9 cellular contexts compared by ENCODE assay signal in genomic region chr1:10474309-10474612, GRCh38. TPM values are rescaled to one million over a fixed set of nuclear protein-coding genes. Genes with fewer than 3 reads are reported as not detected.
A peak's percentile ranks its signal among the peaks of the same experiment; 100 is the strongest.
DNase-seq lines count a peak whose midpoint lies in the region; ATAC-seq and TF ChIP-seq lines count a peak whose summit lies in the region.
"Not testable (repeated sequence)": the region's sequence is repeated elsewhere in the genome, so short reads cannot be mapped to it uniquely, and the experiment has no call there.
"Had no signal": no experiment of that assay in that cellular context is flagged by ENCODE, and none has a peak within 500 bp of the region (broad histone marks: within the 10 kb centered on the region; RNA-seq: fewer than 3 reads in every experiment).

No MANE protein-coding gene starts in this region.

- H3K36me3 ChIP-seq in SK-N-SH (replicated peaks in 1 of 2; ENCODE audit: control insufficient read depth in 1 of 2, insufficient read depth in 2 of 2, low read length in 1 of 2); effector memory CD4-positive, alpha-beta T cell (ENCODE audit: control insufficient read depth, insufficient read depth, low read length); iPS-18a (ENCODE audit: control insufficient read depth, low read depth, low read length): not testable (repeated sequence)

- H3K27me3 ChIP-seq in HL-60 (ENCODE audit: insufficient read depth, poor library complexity, severe bottlenecking); SK-N-SH (ENCODE audit: insufficient read depth); effector memory CD4-positive, alpha-beta T cell (replicated peaks; ENCODE audit: control insufficient read depth, insufficient read depth, low read length, poor library complexity, severe bottlenecking); iPS-18a (ENCODE audit: control insufficient read depth, insufficient read depth, low read length): not testable (repeated sequence)

- TF ChIP-seq CTCF in AG10803 (conservative IDR thresholded peaks at IDR 0.05; ENCODE audit: low read length); HL-60 (IDR thresholded peaks at IDR 0.05; ENCODE audit: insufficient read depth, low read length); SK-N-SH (IDR thresholded peaks at IDR 0.05); nephron progenitor cell (IDR thresholded peaks at IDR 0.05): not testable (repeated sequence)

- H3K4me1 ChIP-seq in SK-N-SH (ENCODE audit: control insufficient read depth in 1 of 2, insufficient read depth in 2 of 2, low read depth in 1 of 2, low read length in 1 of 2): peaks cover 8 to 13% of the 10 kb centered on the region in 2 experiments; a peak in 3 of 4 replicates
- H3K4me1 ChIP-seq in effector memory CD4-positive, alpha-beta T cell (ENCODE audit: control insufficient read depth, insufficient read depth, low read length, poor library complexity, severe bottlenecking): peaks cover 21% of the 10 kb centered on the region
- H3K4me1 ChIP-seq in iPS-18a (ENCODE audit: control insufficient read depth, low read depth, low read length): not testable (repeated sequence)

- DNase-seq in AG10803 (ENCODE audit: low read depth); HL-60 (ENCODE audit: low read depth in 1 of 2, low spot score in 1 of 2); SK-N-SH; activated naive CD4-positive, alpha-beta T cell treated with anti-CD3 and anti-CD28 coated beads, Interleukin-2, amount 50 U/mL, for 72 hours (ENCODE audit: low spot score in 2 of 2); effector memory CD4-positive, alpha-beta T cell; nephron progenitor cell; stimulated activated naive B cell treated with anti-CD40 and anti-IgM and Interleukin-4, amounts not matched to agents 10 μg/mL and 1 μg/mL and 100 μg/mL, for 72 hours: not testable (repeated sequence)

- POLR2A ChIA-PET in SK-N-SH (lab: Yijun Ruan, JAX): not testable (repeated sequence)

- H3K4me3 Mint-ChIP-seq in nephron progenitor cell: peak overlapping the region; percentile 93
- H3K4me3 Mint-ChIP-seq in stimulated activated naive B cell treated with anti-CD40 and anti-IgM and Interleukin-4, amounts not matched to agents 10 μg/mL and 1 μg/mL and 100 μg/mL, for 72 hours: peak overlapping the region; percentile 88 to 94

- CTCF ChIA-PET in SK-N-SH (lab: Yijun Ruan, JAX): interaction anchor here (1.4 to 1.5 kb wide), 2 partner anchors 20 to 41 kb away, joined by 4 to 12 read pairs; no protein-coding TSS in a partner anchor

- H3K27me3 Mint-ChIP-seq in nephron progenitor cell (ENCODE audit: low read depth, poor library complexity); stimulated activated naive B cell treated with anti-CD40 and anti-IgM and Interleukin-4, amounts not matched to agents 10 μg/mL and 1 μg/mL and 100 μg/mL, for 72 hours: not testable (repeated sequence)

- not testable (repeated sequence) for TF ChIP-seq EP300 in SK-N-SH (IDR thresholded peaks at IDR 0.05; ENCODE audit: borderline replicate concordance in 1 of 2, low read depth in 1 of 2, low read length in 1 of 2)

- 70% methylated on average over 10 of the region's 10 CpGs for WGBS in SK-N-SH (ENCODE audit: low lambda C conversion rate)

- not testable (repeated sequence) for H3K9me3 ChIP-seq in SK-N-SH; effector memory CD4-positive, alpha-beta T cell (ENCODE audit: control insufficient read depth, low read length); iPS-18a (ENCODE audit: control insufficient read depth, low read depth, low read length)

- not testable (repeated sequence) for TF ChIP-seq RAD21 in SK-N-SH (IDR thresholded peaks at IDR 0.05; ENCODE audit: low read length)

- H3K4me3 ChIP-seq in AG10803 (ENCODE audit: low read length): peak overlapping the region; percentile 90
- H3K4me3 ChIP-seq in HL-60 (replicated peaks; ENCODE audit: insufficient read depth, low read length): peak overlapping the region; percentile 99
- peak overlapping the region; percentile 81 to 83 for H3K4me3 ChIP-seq in SK-N-SH (ENCODE audit: low read depth in 2 of 2, low read length in 1 of 2)
- peak overlapping the region; percentile 64 for H3K4me3 ChIP-seq in effector memory CD4-positive, alpha-beta T cell (ENCODE audit: insufficient read depth, low read depth, low read length, poor library complexity, severe bottlenecking)
- H3K4me3 ChIP-seq in iPS-18a (ENCODE audit: low read length): peak overlapping the region; percentile 73

- H3K27ac ChIP-seq in HL-60 (replicated peaks): peak overlapping the region; percentile 72
- H3K27ac ChIP-seq in SK-N-SH (ENCODE audit: low read depth in 2 of 2, low read length in 1 of 2); iPS-18a (ENCODE audit: low read length): not testable (repeated sequence)
- H3K27ac ChIP-seq in effector memory CD4-positive, alpha-beta T cell (ENCODE audit: insufficient read depth, low read length, poor library complexity, severe bottlenecking): peak overlapping the region; percentile 69

- peak overlapping the region; percentile 90 for H2AFZ ChIP-seq in SK-N-SH (ENCODE audit: low read depth)

- H3K9me3 Mint-ChIP-seq in activated naive CD4-positive, alpha-beta T cell treated with anti-CD3 and anti-CD28 coated beads, Interleukin-2, amount 50 U/mL, for 72 hours; nephron progenitor cell; stimulated activated naive B cell treated with anti-CD40 and anti-IgM and Interleukin-4, amounts not matched to agents 10 μg/mL and 1 μg/mL and 100 μg/mL, for 72 hours: not testable (repeated sequence)

- H3K79me2 ChIP-seq in SK-N-SH (ENCODE audit: insufficient read depth): peaks cover 68% of the 10 kb centered on the region

- H3F3A ChIP-seq in SK-N-SH (replicated peaks; ENCODE audit: insufficient read depth): not testable (repeated sequence)

- H3K9ac ChIP-seq in SK-N-SH: peak overlapping the region; percentile 82; the same call in 1 of the 2 replicates
- H3K9ac ChIP-seq in iPS-18a (ENCODE audit: low read length): not testable (repeated sequence)

- not testable (repeated sequence) for ATAC-seq in activated naive CD4-positive, alpha-beta T cell treated with anti-CD3 and anti-CD28 coated beads, Interleukin-2, amount 50 U/mL, for 72 hours; stimulated activated naive B cell treated with anti-CD40 and anti-IgM and Interleukin-4, amounts not matched to agents 10 μg/mL and 1 μg/mL and 100 μg/mL, for 72 hours (replicated peaks)

- H3K9me2 ChIP-seq in SK-N-SH: not testable (repeated sequence)

- H3K27ac Mint-ChIP-seq in activated naive CD4-positive, alpha-beta T cell treated with anti-CD3 and anti-CD28 coated beads, Interleukin-2, amount 50 U/mL, for 72 hours: peak overlapping the region; percentile 87 to 94
- H3K27ac Mint-ChIP-seq in nephron progenitor cell: not testable (repeated sequence)
- H3K27ac Mint-ChIP-seq in stimulated activated naive B cell treated with anti-CD40 and anti-IgM and Interleukin-4, amounts not matched to agents 10 μg/mL and 1 μg/mL and 100 μg/mL, for 72 hours: peak overlapping the region; percentile 74

- H4K20me1 ChIP-seq in SK-N-SH (ENCODE audit: insufficient read depth): not testable (repeated sequence)

- peaks cover 42% of the 10 kb centered on the region for H3K4me1 Mint-ChIP-seq in nephron progenitor cell
- H3K4me1 Mint-ChIP-seq in stimulated activated naive B cell treated with anti-CD40 and anti-IgM and Interleukin-4, amounts not matched to agents 10 μg/mL and 1 μg/mL and 100 μg/mL, for 72 hours: peaks cover 15 to 46% of the 10 kb centered on the region in 2 donors

- peak overlapping the region; percentile 86 for H3K4me2 ChIP-seq in SK-N-SH

- peaks cover 18 to 22% of the 10 kb centered on the region in 2 donors for H3K36me3 Mint-ChIP-seq in activated naive CD4-positive, alpha-beta T cell treated with anti-CD3 and anti-CD28 coated beads, Interleukin-2, amount 50 U/mL, for 72 hours
- H3K36me3 Mint-ChIP-seq in nephron progenitor cell (ENCODE audit: low read depth); stimulated activated naive B cell treated with anti-CD40 and anti-IgM and Interleukin-4, amounts not matched to agents 10 μg/mL and 1 μg/mL and 100 μg/mL, for 72 hours: not testable (repeated sequence)

RNA-seq across cellular contexts. Expression of gene PEX14, which starts 0.5 kb away (rescaled TPM):
- 17.8 and 36.2 TPM in 2 replicates for polyA plus RNA-seq in SK-N-SH (2012; rRNA removed)
- polyA plus RNA-seq in SK-N-SH (2012; cell fraction: cytosol; rRNA removed): 19.9 and 27.1 TPM in 2 replicates
- polyA plus RNA-seq in SK-N-SH (2012; cell fraction: nucleus; rRNA removed): 34.1 and 35.2 TPM in 2 replicates
- total RNA-seq in activated naive CD4-positive, alpha-beta T cell treated with anti-CD3 and anti-CD28 coated beads, Interleukin-2, amount 50 U/mL, for 72 hours: 10 to 100 TPM; 22.3 to 22.7 TPM

RNA-seq across cellular contexts. Expression of gene DFFA, which starts 1.9 kb away (rescaled TPM):
- 42.3 and 54.4 TPM in 2 replicates for polyA plus RNA-seq in SK-N-SH (2012; rRNA removed)
- 42.5 and 49.5 TPM in 2 replicates for polyA plus RNA-seq in SK-N-SH (2012; cell fraction: cytosol; rRNA removed)
- polyA plus RNA-seq in SK-N-SH (2012; cell fraction: nucleus; rRNA removed): 23.5 and 24.9 TPM in 2 replicates
- total RNA-seq in activated naive CD4-positive, alpha-beta T cell treated with anti-CD3 and anti-CD28 coated beads, Interleukin-2, amount 50 U/mL, for 72 hours: 10 to 100 TPM; 34.4 to 41.0 TPM

RNA-seq across cellular contexts. Expression of gene CORT, which starts 24.4 kb away (rescaled TPM):
- 0.26 and 0.29 TPM in 2 replicates for polyA plus RNA-seq in SK-N-SH (2012; rRNA removed)
- 0.08 and 0.17 TPM in 2 replicates for polyA plus RNA-seq in SK-N-SH (2012; cell fraction: cytosol; rRNA removed)
- 0.82 and 0.95 TPM in 2 replicates for polyA plus RNA-seq in SK-N-SH (2012; cell fraction: nucleus; rRNA removed)
- total RNA-seq in activated naive CD4-positive, alpha-beta T cell treated with anti-CD3 and anti-CD28 coated beads, Interleukin-2, amount 50 U/mL, for 72 hours: under 1 TPM in 1 of 2 donors, not detected in 1; 0.32 TPM
- total RNA-seq: endothelial cell of umbilical vein had no signal

RNA-seq across cellular contexts. Expression of gene CENPS, which starts 44.0 kb away (rescaled TPM):
- polyA plus RNA-seq in SK-N-SH (2012; rRNA removed): 16.6 and 20.0 TPM in 2 replicates
- 22.6 and 25.6 TPM in 2 replicates for polyA plus RNA-seq in SK-N-SH (2012; cell fraction: cytosol; rRNA removed)
- polyA plus RNA-seq in SK-N-SH (2012; cell fraction: nucleus; rRNA removed): 9.0 and 9.1 TPM in 2 replicates
- total RNA-seq in activated naive CD4-positive, alpha-beta T cell treated with anti-CD3 and anti-CD28 coated beads, Interleukin-2, amount 50 U/mL, for 72 hours: 10 to 100 TPM in 1 of 2 donors, 1 to 10 TPM in 1; 8.6 to 16.7 TPM
